Comparison of ENCODE assay signal across 11 cellular contexts in genomic region chr15:31554261-31554660, GRCh38.
DNase-seq lines count a peak whose midpoint lies in the region; ATAC-seq and TF ChIP-seq lines count a peak whose summit lies in the region.
"Had no signal": no experiment of that assay in that cellular context is flagged by ENCODE, and none has a peak within 500 bp of the region (broad histone marks: within the 10 kb centered on the region; RNA-seq: fewer than 3 reads in every experiment).

No MANE protein-coding gene starts in this region.

- no peaks in the 10 kb centered on the region for H4K20me1 ChIP-seq in hepatocyte (ENCODE audit: insufficient read depth, poor library complexity, severe bottlenecking)

- DNase-seq in GM04503 (ENCODE audit: low read depth) (peak; percentile 52), RWPE2 (ENCODE audit: low spot score) (no peak), foreskin keratinocyte (no peak), posterior vena cava (ENCODE audit: low spot score) (peak; percentile 95), NCI-H1436 treated with DMSO at 0.1 percent for 48 hours (lab: John Stamatoyannopoulos, UW) (no peak), hepatocyte (ENCODE audit: low spot score) (no peak), epidermal melanocyte (ENCODE audit: insufficient read length, low spot score) (no peak)
- DNase-seq in activated CD4-positive, alpha-beta T cell treated with anti-CD3 and anti-CD28 coated beads, Interleukin-2, amount 50 U/mL, for 48 hours = no peak
- DNase-seq: activated CD4-positive, alpha-beta T cell treated with anti-CD3 and anti-CD28 coated beads for 1 hour; NCI-H2029; RPMI8226 had no signal

- no peaks in the 10 kb centered on the region for H3K79me2 ChIP-seq in hepatocyte

- H3K9me2 ChIP-seq in hepatocyte (replicated peaks; ENCODE audit: insufficient read depth) = no peaks in the 10 kb centered on the region

- ATAC-seq in RWPE2 (ENCODE audit: low read depth) = 0 out of 3 replicates have a peak, but pooled peaks have one; percentile 7
- peak; percentile 70 for ATAC-seq in foreskin keratinocyte

- no peaks in the 10 kb centered on the region for H3K4me1 ChIP-seq in RWPE2 (ENCODE audit: insufficient read depth, poor library complexity, severe bottlenecking)
- H3K4me1 ChIP-seq in foreskin keratinocyte = no peaks in the 10 kb centered on the region
- no peaks in the 10 kb centered on the region for H3K4me1 ChIP-seq in hepatocyte (ENCODE audit: insufficient read depth)

- TF ChIP-seq CTCF in RWPE2 (IDR thresholded peaks at IDR 0.05; ENCODE audit: poor library complexity, severe bottlenecking) = no peak
- no peak for TF ChIP-seq CTCF in foreskin keratinocyte (conservative IDR thresholded peaks at IDR 0.05)
- no peak for TF ChIP-seq CTCF in hepatocyte (IDR thresholded peaks at IDR 0.05; ENCODE audit: poor library complexity)

- WGBS in hepatocyte (ENCODE audit: low lambda C conversion rate, missing lambda C conversion rate) = 91% methylated on average over 8 of the region's 8 CpGs

- H3K27me3 ChIP-seq in RWPE2 (ENCODE audit: insufficient read depth, poor library complexity, severe bottlenecking) (peaks cover 5% of the 10 kb centered on the region), foreskin keratinocyte (peaks cover 3% of the 10 kb centered on the region), hepatocyte (no peaks in the 10 kb centered on the region)

- H3K27ac ChIP-seq in RWPE2 (ENCODE audit: poor library complexity, severe bottlenecking) = no peak overlapping the region
- no peak overlapping the region for H3K27ac ChIP-seq in foreskin keratinocyte
- no peak overlapping the region for H3K27ac ChIP-seq in hepatocyte

- H3K4me3 ChIP-seq in RWPE2 (ENCODE audit: severe bottlenecking) = no peak overlapping the region
- no peak overlapping the region for H3K4me3 ChIP-seq in hepatocyte

- H3K9me3 ChIP-seq in RWPE2 (ENCODE audit: severe bottlenecking) (no peaks in the 10 kb centered on the region), hepatocyte (ENCODE audit: low read depth) (no peaks in the 10 kb centered on the region)

- no peak overlapping the region for H3K4me2 ChIP-seq in hepatocyte

- H2AFZ ChIP-seq in hepatocyte = no peak overlapping the region

- intact Hi-C loops in posterior vena cava (cut with DNase I) = no loop called here

- H3K36me3 ChIP-seq in RWPE2 (ENCODE audit: low read depth) (no peaks in the 10 kb centered on the region), hepatocyte (replicated peaks; ENCODE audit: insufficient read depth, low read depth) (no peaks in the 10 kb centered on the region)

Comparison
In these comparisons a context has a peak if more than half of its experiments do, and no peak if none do; other contexts are left out.
1. DNase-seq: peak in GM04503 (single experiment) and posterior vena cava (single experiment); none in RWPE2 (single experiment), foreskin keratinocyte (0 of 2), NCI-H1436 treated with DMSO at 0.1 percent for 48 hours (single experiment), activated CD4-positive, alpha-beta T cell treated with anti-CD3 and anti-CD28 coated beads, Interleukin-2, amount 50 U/mL, for 48 hours (0 of 2), hepatocyte (single experiment) and epidermal melanocyte (single experiment).